ENCODE assay signal across 14 cellular contexts in the genomic region with DNA sequence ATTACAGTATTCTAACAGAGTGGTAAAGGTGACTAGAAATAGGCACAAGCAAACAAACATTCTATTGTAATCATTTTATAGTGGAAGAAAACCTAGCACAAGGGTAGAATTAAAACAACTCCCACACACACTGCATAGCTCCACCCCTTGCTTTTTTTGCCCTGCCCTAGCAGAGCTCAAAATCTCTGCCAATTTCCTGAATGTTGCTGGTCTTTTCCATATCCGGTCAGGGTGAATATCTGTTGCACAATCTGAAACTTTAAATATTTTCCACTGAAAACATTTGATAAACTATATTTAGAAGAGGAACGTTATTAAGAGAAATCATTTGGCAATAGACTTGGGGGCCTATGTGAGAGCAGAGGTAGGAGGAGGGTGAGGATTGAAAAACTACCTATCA. TPM values are rescaled to one million over a fixed set of nuclear protein-coding genes. Genes with fewer than 3 reads are reported as not detected.
A peak's percentile ranks its signal among the peaks of the same experiment; 100 is the strongest.
DNase-seq lines count a peak whose midpoint lies in the region; ATAC-seq and TF ChIP-seq lines count a peak whose summit lies in the region.
"Had no signal": no experiment of that assay in that cellular context is flagged by ENCODE, and none has a peak within 500 bp of the region (broad histone marks: within the 10 kb centered on the region; RNA-seq: fewer than 3 reads in every experiment).

No MANE protein-coding gene starts in this region.

- H3K4me3 ChIP-seq in ACC112 (ENCODE audit: low read depth, low read length) = peak overlapping the region; percentile 15; the same call in 1 of the 2 replicates
- no peak overlapping the region for H3K4me3 ChIP-seq in epithelial cell of esophagus (ENCODE audit: low read length)
- no peak overlapping the region for H3K4me3 ChIP-seq in muscle layer of duodenum (ENCODE audit: low read depth in 1 of 2, low read length in 2 of 2)
- H3K4me3 ChIP-seq: ovary had no signal

- ATAC-seq in stimulated activated naive CD8-positive, alpha-beta T cell treated with anti-CD3 and anti-CD28 coated beads, Interleukin-15, Interleukin-2, amounts not matched to agents 100 U/mL and 50 U/mL, for 24 hours = no peak

- peaks cover 3% of the 10 kb centered on the region for H3K79me2 ChIP-seq in ACC112 (ENCODE audit: control insufficient read depth, insufficient read depth, low read length, unreplicated experiment)

- H2AFZ ChIP-seq in ACC112 (ENCODE audit: low read length, unreplicated experiment) = no peak overlapping the region

- no peak for TF ChIP-seq CTCF in epithelial cell of esophagus (IDR thresholded peaks at IDR 0.05; ENCODE audit: insufficient read depth, low read depth, low read length, missing control alignments)

- H3K27me3 ChIP-seq in ACC112 (ENCODE audit: insufficient read depth, low read length) (no peaks in the 10 kb centered on the region), muscle layer of duodenum (ENCODE audit: low read depth, low read length) (no peaks in the 10 kb centered on the region)
- H3K27me3 ChIP-seq: ovary had no signal

- H3K9me3 ChIP-seq in muscle layer of duodenum (ENCODE audit: control insufficient read depth in 1 of 2, low read length in 2 of 2) = no peaks in the 10 kb centered on the region
- H3K9me3 ChIP-seq: BE2C, ovary had no signal

- H3K36me3 ChIP-seq in ACC112 (ENCODE audit: insufficient read depth, low read length) (peaks cover 4% of the 10 kb centered on the region), muscle layer of duodenum (ENCODE audit: control insufficient read depth in 1 of 2, insufficient read depth in 2 of 2, low read length in 2 of 2) (no peaks in the 10 kb centered on the region)
- H3K36me3 ChIP-seq: BE2C, ovary had no signal

- H3K27ac ChIP-seq in ACC112 (ENCODE audit: low read depth, low read length) = peak overlapping the region; percentile 40
- H3K27ac ChIP-seq in muscle layer of duodenum (ENCODE audit: low read length) = peak overlapping the region; percentile 32
- H3K27ac ChIP-seq: ovary had no signal

- DNase-seq in LHCN-M2 (ENCODE audit: low read depth) (peak; percentile 13), epithelial cell of esophagus (ENCODE audit: low read depth) (peak; percentile 13), NCI-H2171 treated with DMSO at 0.1 percent for 48 hours (lab: John Stamatoyannopoulos, UW) (no peak), DMS79 treated with DMSO at 0.1 percent for 48 hours (lab: John Stamatoyannopoulos, UW) (no peak)
- DNase-seq in stimulated activated naive CD8-positive, alpha-beta T cell treated with anti-CD3 and anti-CD28 coated beads, Interleukin-15, Interleukin-2, amounts not matched to agents 100 U/mL and 50 U/mL, for 24 hours = no peak
- DNase-seq in central memory CD4-positive, alpha-beta T cell = no peak
- DNase-seq: activated CD4-positive, alpha-beta T cell treated with anti-CD3 and anti-CD28 coated beads, Interleukin-2, amount 10 ng/mL, durations not matched to agents 24 days and 14 days; activated naive CD4-positive, alpha-beta T cell treated with Interleukin-2 at 50 U/mL for 16 hours; BE2C; immature natural killer cell; ovary; SHP77 treated with DMSO at 0.1 percent for 48 hours had no signal

- peaks cover 30% of the 10 kb centered on the region for H3K4me1 ChIP-seq in ACC112 (ENCODE audit: control insufficient read depth, insufficient read depth, low read length, unreplicated experiment)
- peaks cover 0 to 6% of the 10 kb centered on the region in 2 donors for H3K4me1 ChIP-seq in muscle layer of duodenum (ENCODE audit: control insufficient read depth in 1 of 2, insufficient read depth in 2 of 2, low read length in 2 of 2)
- H3K4me1 ChIP-seq: BE2C had no signal

RNA-seq across cellular contexts. Expression of gene SPA17, which starts 2.7 kb away (rescaled TPM):
- total RNA-seq in LHCN-M2 (2014; rRNA removed) = 24.9 and 30.2 TPM in 2 replicates
- 30.2 TPM for polyA plus RNA-seq in LHCN-M2 (2012)

RNA-seq across cellular contexts. Expression of gene SIAE, which starts 2.8 kb away (rescaled TPM):
- 11.4 and 15.3 TPM in 2 replicates for total RNA-seq in LHCN-M2 (2014; rRNA removed)
- 7.1 TPM for polyA plus RNA-seq in LHCN-M2 (2012)

RNA-seq across cellular contexts. Expression of gene TBRG1, which starts 53.7 kb away (rescaled TPM):
- 33.7 and 35.8 TPM in 2 replicates for total RNA-seq in LHCN-M2 (2014; rRNA removed)
- 17.1 TPM for polyA plus RNA-seq in LHCN-M2 (2012)

Comparison
In these comparisons a context has a peak if more than half of its experiments do, and no peak if none do; other contexts are left out.
1. DNase-seq: peak in LHCN-M2 (single experiment) and epithelial cell of esophagus (single experiment); none in NCI-H2171 treated with DMSO at 0.1 percent for 48 hours (single experiment), stimulated activated naive CD8-positive, alpha-beta T cell treated with anti-CD3 and anti-CD28 coated beads, Interleukin-15, Interleukin-2, amounts not matched to agents 100 U/mL and 50 U/mL, for 24 hours (single experiment), central memory CD4-positive, alpha-beta T cell (single experiment) and DMS79 treated with DMSO at 0.1 percent for 48 hours (single experiment).